In the genomic region with DNA sequence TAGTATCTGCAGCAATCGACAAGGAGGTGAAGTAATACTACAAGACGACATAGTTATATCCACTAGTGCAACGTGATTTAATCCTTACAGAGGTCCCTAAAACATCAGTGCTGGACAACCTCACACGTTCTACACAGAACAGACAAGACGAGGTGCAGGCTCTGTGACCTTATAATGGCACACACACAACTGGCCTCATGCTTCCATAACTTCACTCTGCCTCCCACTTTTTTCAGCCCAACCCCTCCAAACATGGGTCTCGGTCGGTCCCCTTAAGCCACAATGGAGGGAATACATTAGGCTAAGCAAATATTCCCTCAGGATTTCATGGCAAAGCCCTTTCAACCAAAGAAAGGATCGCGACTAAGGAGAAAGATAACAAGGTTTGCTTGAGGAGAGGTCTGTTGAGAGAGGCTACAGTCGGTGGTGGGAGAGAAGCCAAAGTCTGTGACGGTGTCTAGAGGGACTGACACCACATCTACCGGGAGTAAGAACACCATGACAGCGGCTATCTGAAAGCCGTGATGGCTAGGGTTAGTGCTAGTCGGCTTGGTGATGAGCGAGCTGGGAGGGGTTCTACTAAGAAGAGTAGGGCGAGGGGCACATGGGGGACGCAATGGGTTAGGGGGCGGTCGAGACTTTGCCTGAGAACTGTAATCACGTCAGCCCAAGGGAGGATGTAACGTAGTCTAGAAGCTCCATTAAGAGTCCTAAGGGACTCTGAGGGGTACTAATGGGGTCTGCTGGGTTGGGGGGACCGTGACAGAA, we compare ENCODE assay signal across 8 cellular contexts. TPM values are rescaled to one million over a fixed set of nuclear protein-coding genes. Genes with fewer than 3 reads are reported as not detected.
DNase-seq lines count a peak whose midpoint lies in the region; ATAC-seq and TF ChIP-seq lines count a peak whose summit lies in the region.

No MANE protein-coding gene starts in this region.

- ATAC-seq in GM21825 (IDR thresholded peaks at IDR 0.05; ENCODE audit: unreplicated experiment), result peak; percentile 7
- peak; percentile 7 for ATAC-seq in Panc1
- ATAC-seq in HG02973 (IDR thresholded peaks at IDR 0.05; ENCODE audit: unreplicated experiment), result no peak
- ATAC-seq in HG03432 (IDR thresholded peaks at IDR 0.05; ENCODE audit: unreplicated experiment), result no peak

- DNase-seq in D341Med (ENCODE audit: low spot score) (peak; percentile 27), Panc1 (ENCODE audit: low read depth, low spot score) (no peak), kidney epithelial cell (ENCODE audit: low read depth) (no peak)
- peak; percentile 12 for DNase-seq in central memory CD4-positive, alpha-beta T cell
- peak in 2 of 3 experiments; percentile 2 to 4 for DNase-seq in stimulated activated CD4-positive, alpha-beta T cell treated with anti-CD3 and anti-CD28 coated beads, TNF-alpha, amount 100 ng/mL, for 4 hours (ENCODE audit: low read depth in 3 of 3)

- H3K36me3 ChIP-seq in Panc1 (ENCODE audit: control insufficient read depth, insufficient read depth, low read length), result peaks cover 3% of the 10 kb centered on the region; the same call in 1 of the 2 replicates
- H3K36me3 ChIP-seq in kidney epithelial cell (ENCODE audit: control insufficient read depth, insufficient read depth, low read length), result no peaks in the 10 kb centered on the region

- CTCF ChIA-PET in Panc1 (lab: Charles Lee), result interaction anchor here (0.5 kb wide), 1 partner anchor 86 kb away, joined by 4 read pairs; no protein-coding TSS in a partner anchor

- no peak for TF ChIP-seq CTCF in Panc1 (IDR thresholded peaks at IDR 0.05)
- no peak for TF ChIP-seq CTCF in kidney epithelial cell (IDR thresholded peaks at IDR 0.05; ENCODE audit: insufficient read depth, low read length, poor library complexity, severe bottlenecking)

- H3K9me3 ChIP-seq in Panc1 (ENCODE audit: control insufficient read depth, insufficient read depth, low read depth, low read length), result no peaks in the 10 kb centered on the region

- H3K27ac ChIP-seq in Panc1 (ENCODE audit: low read length), result peak overlapping the region; percentile 79

- intact Hi-C loops in Panc1 (cut with micrococcal nuclease; ENCODE audit: unreplicated experiment), result no loop called here

- in situ Hi-C loops in Panc1 (cut with HindIII; ENCODE audit: low pct_unique_long_range_greater_than_20kb, low sequenced_read_pairs), result no loop called here

- H3K4me3 ChIP-seq in Panc1 (ENCODE audit: low read depth in 2 of 2, low read length in 2 of 2), result peak overlapping the region; percentile 86 to 89
- H3K4me3 ChIP-seq in kidney epithelial cell (ENCODE audit: low read depth, low read length), result peak overlapping the region; percentile 99

- POLR2A ChIA-PET in Panc1 (lab: Charles Lee), result no interaction called here

- H3K4me1 ChIP-seq in Panc1 (ENCODE audit: control insufficient read depth, insufficient read depth, low read length), result peaks cover 27% of the 10 kb centered on the region

- H3K27me3 ChIP-seq in Panc1 (ENCODE audit: control insufficient read depth, insufficient read depth, low read length), result no peaks in the 10 kb centered on the region
- no peaks in the 10 kb centered on the region for H3K27me3 ChIP-seq in kidney epithelial cell (ENCODE audit: control insufficient read depth, insufficient read depth, low read length)

- no TSS peak for BruUV-seq in Panc1 (replicated peaks; lab: Mats Ljungman, UMichigan)

RNA-seq across cellular contexts. Expression of a gene that starts 1.1 kb away (rescaled TPM):
- 41.6 TPM for total RNA-seq in Panc1 (2021; ENCODE audit: unreplicated experiment)
- polyA plus RNA-seq in Panc1 (2012; ENCODE audit: insufficient read length), result 11.7 TPM
- total RNA-seq in kidney epithelial cell, result 16.3 and 17.0 TPM in 2 replicates

RNA-seq across cellular contexts. Expression of a gene that starts 1.3 kb away (rescaled TPM):
- total RNA-seq in Panc1 (2021; ENCODE audit: unreplicated experiment) (2.9 TPM), kidney epithelial cell (2.4 and 3.0 TPM in 2 replicates)
- polyA plus RNA-seq in Panc1 (2012; ENCODE audit: insufficient read length), result 2.0 TPM

Comparison
In these comparisons a context has a peak if more than half of its experiments do, and no peak if none do; other contexts are left out.
1. DNase-seq: peak in D341Med (single experiment), central memory CD4-positive, alpha-beta T cell (single experiment) and stimulated activated CD4-positive, alpha-beta T cell treated with anti-CD3 and anti-CD28 coated beads, TNF-alpha, amount 100 ng/mL, for 4 hours (2 of 3); none in Panc1 (single experiment) and kidney epithelial cell (single experiment).
2. ATAC-seq: peak in GM21825 (single experiment) and Panc1 (single experiment); none in HG02973 (single experiment) and HG03432 (single experiment).